ENCODE assay signal across 12 cellular contexts in the genomic region with DNA sequence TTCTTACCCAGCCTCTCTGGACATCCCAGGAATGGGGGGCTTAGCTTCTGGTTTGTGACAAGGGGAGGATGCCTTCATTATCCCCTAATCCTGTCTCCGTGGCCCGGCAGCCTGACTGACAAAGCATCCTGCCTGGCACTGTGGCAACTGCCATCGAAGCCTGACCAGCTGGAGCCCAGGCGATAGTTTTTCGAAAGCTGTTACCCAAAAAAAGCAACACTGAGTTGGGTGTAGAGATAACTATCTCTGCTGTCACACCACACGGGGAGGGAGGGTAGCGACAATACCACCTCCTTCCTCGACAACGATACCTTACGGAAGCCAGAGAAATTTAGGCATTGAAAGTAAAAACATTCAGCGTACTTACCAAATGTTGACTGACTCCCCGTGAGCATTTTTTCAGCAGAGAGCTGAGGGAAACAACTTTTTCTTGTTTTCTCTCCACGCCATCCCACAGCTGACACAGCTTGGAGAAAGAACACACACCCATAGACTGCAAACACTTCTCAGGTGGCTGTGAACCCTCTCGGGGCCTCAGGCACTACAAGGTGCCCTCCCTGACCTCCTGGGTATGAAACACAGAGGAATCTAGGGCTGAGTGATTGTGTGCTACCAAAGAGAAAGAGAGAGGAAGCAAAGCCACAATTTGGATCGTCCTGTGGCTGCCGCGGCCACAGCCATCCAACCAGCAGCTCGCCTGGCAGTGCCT.
DNase-seq lines count a peak whose midpoint lies in the region; ATAC-seq, FAIRE-seq and TF ChIP-seq lines count a peak whose summit lies in the region.
"Had no signal": no experiment of that assay in that cellular context is flagged by ENCODE, and none has a peak within 500 bp of the region (broad histone marks: within the 10 kb centered on the region; RNA-seq: fewer than 3 reads in every experiment).

No MANE protein-coding gene starts in this region.

- no peak for TF ChIP-seq EP300 in H1 (IDR thresholded peaks at IDR 0.05; ENCODE audit: borderline replicate concordance in 1 of 2, low read depth in 2 of 2, low read length in 2 of 2)

- peaks cover 81% of the 10 kb centered on the region for H3K4me1 Mint-ChIP-seq in activated T-cell treated with anti-CD3 and anti-CD28 coated beads, Interleukin-2, amount 50 U/mL, for 4 hours (ENCODE audit: low read depth)

- no peak for FAIRE-seq in H1 (lab: Jason Lieb, UNC)
- FAIRE-seq: GM12878 had no signal

- H3K36me3 ChIP-seq in H1 (ENCODE audit: control insufficient read depth in 2 of 4, insufficient read depth in 4 of 4, low read length in 3 of 4): no peaks in the 10 kb centered on the region
- no peaks in the 10 kb centered on the region for H3K36me3 ChIP-seq in prostate gland

- TF ChIP-seq CTCF in H1 (IDR thresholded peaks at IDR 0.05; ENCODE audit: control extremely low read depth in 1 of 3, insufficient read depth in 1 of 3, low read depth in 1 of 3, low read length in 3 of 3) (no peak), prostate gland (IDR thresholded peaks at IDR 0.05) (no peak)

- no peak overlapping the region for H3K18ac ChIP-seq in H1 (ENCODE audit: extremely low read depth, low read length)

- H4K5ac ChIP-seq in H1 (ENCODE audit: insufficient read length, low read depth, low read length): no peak overlapping the region

- no peak overlapping the region for H3K9ac ChIP-seq in H1 (replicated peaks in 1 of 4; ENCODE audit: extremely low read depth in 1 of 4, low read depth in 3 of 4, low read length in 3 of 4)
- H3K9ac ChIP-seq: SK-N-SH had no signal

- peak; percentile 58 for DNase-seq in NK-92 treated with Interleukin-12 subunit alpha and Interleukin-12 subunit beta, amount 100 ng/mL, for 24 hours (lab: John Stamatoyannopoulos, UW)
- DNase-seq in NK-92 (lab: John Stamatoyannopoulos, UW; ENCODE audit: unreplicated experiment): no peak
- DNase-seq in activated T-cell treated with anti-CD3 and anti-CD28 coated beads, Interleukin-2, amount 50 U/mL, for 4 hours: peak; percentile 22
- DNase-seq in H1 (ENCODE audit: low read depth in 1 of 2, low spot score in 2 of 2): no peak
- peak; percentile 35 for DNase-seq in stimulated activated naive CD4-positive, alpha-beta T cell treated with Interleukin-2 at 50 U/mL for 16 hours (lab: John Stamatoyannopoulos, UW)
- no peak for DNase-seq in prostate gland (ENCODE audit: low spot score)
- DNase-seq: 8988T, NCI-H526 treated with DMSO at 0.1 percent for 48 hours, SK-N-SH had no signal

- no peak overlapping the region for H2BK120ac ChIP-seq in H1 (replicated peaks; ENCODE audit: low read depth, low read length)

- no peak overlapping the region; the same call in 1 of the 2 replicates for H2BK5ac ChIP-seq in H1 (ENCODE audit: low read depth, low read length)

- H2AFZ ChIP-seq in H1 (ENCODE audit: low read length): no peak overlapping the region

- no peak overlapping the region for H2BK20ac ChIP-seq in H1 (ENCODE audit: low read length)

- CTCF ChIA-PET in H1 (lab: Charles Lee; ENCODE audit: partially characterized antibody): interaction anchor here (0.6 to 2.2 kb wide), 8 partner anchors 9 to 323 kb away, joined by 3 to 6 read pairs (median 3); no protein-coding TSS in a partner anchor

- peak overlapping the region; percentile 78 for H3K4me3 Mint-ChIP-seq in activated T-cell treated with anti-CD3 and anti-CD28 coated beads, Interleukin-2, amount 50 U/mL, for 4 hours

- H3K27me3 Mint-ChIP-seq in activated T-cell treated with anti-CD3 and anti-CD28 coated beads, Interleukin-2, amount 50 U/mL, for 4 hours (ENCODE audit: low read depth): no peaks in the 10 kb centered on the region

- H3K9me3 ChIP-seq in H1 (ENCODE audit: insufficient read depth in 2 of 2, low read depth in 1 of 2, low read length in 1 of 2): no peaks in the 10 kb centered on the region
- H3K9me3 ChIP-seq in prostate gland: no peaks in the 10 kb centered on the region
- H3K9me3 ChIP-seq: SK-N-SH had no signal

- WGBS in H1 (ENCODE audit: extremely low coverage in 1 of 2, insufficient coverage in 1 of 2, insufficient read length in 1 of 2, insufficient replicate concordance in 2 of 2, low coverage in 1 of 2, low lambda C conversion rate in 2 of 2, missing lambda C conversion rate in 1 of 2), 2 experiments: 95% methylated on average over 18 of the region's 18 CpGs; no CpG with 5 or more reads in 1 of the 2 experiments
- 87% methylated on average over 18 of the region's 18 CpGs for WGBS in prostate gland

- H3K56ac ChIP-seq in H1 (replicated peaks; ENCODE audit: insufficient read length, low read depth, low read length): no peak overlapping the region

- TF ChIP-seq RAD21 in H1 (IDR thresholded peaks at IDR 0.05 in 1 of 2, conservative IDR thresholded peaks at IDR 0.05 in 1 of 2; ENCODE audit: low read depth in 2 of 2, low read length in 2 of 2): no peak

- no peaks in the 10 kb centered on the region for H3K36me3 Mint-ChIP-seq in activated T-cell treated with anti-CD3 and anti-CD28 coated beads, Interleukin-2, amount 50 U/mL, for 4 hours (ENCODE audit: insufficient read depth)

- no peak overlapping the region for H3K23ac ChIP-seq in H1 (ENCODE audit: insufficient read length)

- ATAC-seq in activated T-cell treated with anti-CD3 and anti-CD28 coated beads, Interleukin-2, amount 50 U/mL, for 4 hours: peak; percentile 40 to 49
- no peak for ATAC-seq in HG03280 (IDR thresholded peaks at IDR 0.05; ENCODE audit: unreplicated experiment)
- no peak for ATAC-seq in HG02798 (IDR thresholded peaks at IDR 0.05; ENCODE audit: poor library complexity, unreplicated experiment)
- ATAC-seq: GM12878 had no signal

- peak overlapping the region; percentile 79; the same call in 1 of the 2 replicates for H4K8ac ChIP-seq in H1 (ENCODE audit: extremely low read depth, insufficient read depth, low read length)

- no peak overlapping the region for H3K4me2 ChIP-seq in H1 (ENCODE audit: insufficient read depth in 1 of 2, low read depth in 2 of 2, low read length in 2 of 2)
- H3K4me2 ChIP-seq: SK-N-SH had no signal

- POLR2A ChIA-PET in H1 (lab: Charles Lee; ENCODE audit: partially characterized antibody): no interaction called here

- no peak overlapping the region for H2BK12ac ChIP-seq in H1 (ENCODE audit: low read depth, low read length)

- H3K4me1 ChIP-seq in H1 (replicated peaks in 1 of 4; ENCODE audit: control insufficient read depth in 3 of 4, insufficient read depth in 4 of 4, low read length in 3 of 4) (peaks cover 0 to 4% (median 1%) of the 10 kb centered on the region in 4 experiments; a peak in 2 of 7 replicates), prostate gland (replicated peaks) (no peaks in the 10 kb centered on the region)

- no peaks in the 10 kb centered on the region for H4K20me1 ChIP-seq in H1 (replicated peaks in 1 of 2; ENCODE audit: control insufficient read depth in 1 of 2, insufficient read depth in 2 of 2, low read length in 2 of 2)

- no peak overlapping the region for H2AK5ac ChIP-seq in H1 (ENCODE audit: low read depth, low read length)

- H4K91ac ChIP-seq in H1 (replicated peaks; ENCODE audit: insufficient read length, low read length): no peak overlapping the region

- H3K4ac ChIP-seq in H1 (replicated peaks; ENCODE audit: insufficient read length, low read depth, low read length): no peak overlapping the region

- no peaks in the 10 kb centered on the region for H3K79me2 ChIP-seq in H1 (ENCODE audit: control insufficient read depth in 1 of 2, insufficient read depth in 2 of 2, low read length in 2 of 2)

- H3K27me3 ChIP-seq in H1 (replicated peaks in 1 of 4; ENCODE audit: control insufficient read depth in 3 of 4, extremely low read depth in 1 of 4, insufficient read depth in 3 of 4, low read length in 3 of 4) (no peaks in the 10 kb centered on the region), prostate gland (replicated peaks; ENCODE audit: insufficient read depth) (no peaks in the 10 kb centered on the region)

- intact Hi-C loops in prostate gland (cut with DNase I): no loop called here

- no peak overlapping the region for H2BK15ac ChIP-seq in H1 (ENCODE audit: low read length)

- H3K9me3 Mint-ChIP-seq in activated T-cell treated with anti-CD3 and anti-CD28 coated beads, Interleukin-2, amount 50 U/mL, for 4 hours: no peaks in the 10 kb centered on the region

- H3K27ac ChIP-seq in H1 (ENCODE audit: low read depth, low read length) (no peak overlapping the region), prostate gland (no peak overlapping the region)

- no peaks in the 10 kb centered on the region for H3K79me1 ChIP-seq in H1 (ENCODE audit: low read depth, low read length)

- TF ChIP-seq POLR2A in H1 (IDR thresholded peaks at IDR 0.05; ENCODE audit: control extremely low read depth in 1 of 2, low read depth in 2 of 2, low read length in 2 of 2) (no peak), prostate gland (IDR thresholded peaks at IDR 0.05) (no peak)

- H3K4me3 ChIP-seq in H1 (ENCODE audit: extremely low read depth in 1 of 4, insufficient read depth in 2 of 4, low read depth in 3 of 4, low read length in 4 of 4) (no peak overlapping the region), prostate gland (no peak overlapping the region)
- H3K4me3 ChIP-seq: GM12878 had no signal

- no peaks in the 10 kb centered on the region for H3K23me2 ChIP-seq in H1 (ENCODE audit: low read depth, low read length)

- no peak overlapping the region for H3K14ac ChIP-seq in H1 (ENCODE audit: insufficient read length)

TF ChIP-seq in H1, 55 proteins besides CTCF, POLR2A, EP300 and RAD21:
- no peak for TF ChIP-seq CREB1 (IDR thresholded peaks at IDR 0.05)
- TF ChIP-seq, protein P1, sequence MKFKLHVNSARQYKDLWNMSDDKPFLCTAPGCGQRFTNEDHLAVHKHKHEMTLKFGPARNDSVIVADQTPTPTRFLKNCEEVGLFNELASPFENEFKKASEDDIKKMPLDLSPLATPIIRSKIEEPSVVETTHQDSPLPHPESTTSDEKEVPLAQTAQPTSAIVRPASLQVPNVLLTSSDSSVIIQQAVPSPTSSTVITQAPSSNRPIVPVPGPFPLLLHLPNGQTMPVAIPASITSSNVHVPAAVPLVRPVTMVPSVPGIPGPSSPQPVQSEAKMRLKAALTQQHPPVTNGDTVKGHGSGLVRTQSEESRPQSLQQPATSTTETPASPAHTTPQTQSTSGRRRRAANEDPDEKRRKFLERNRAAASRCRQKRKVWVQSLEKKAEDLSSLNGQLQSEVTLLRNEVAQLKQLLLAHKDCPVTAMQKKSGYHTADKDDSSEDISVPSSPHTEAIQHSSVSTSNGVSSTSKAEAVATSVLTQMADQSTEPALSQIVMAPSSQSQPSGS (IDR thresholded peaks at IDR 0.05; ENCODE audit: low read length): no peak

Comparison
In these comparisons a context has a peak if more than half of its experiments do, and no peak if none do; other contexts are left out.
1. DNase-seq: peak in NK-92 treated with Interleukin-12 subunit alpha and Interleukin-12 subunit beta, amount 100 ng/mL, for 24 hours (single experiment), activated T-cell treated with anti-CD3 and anti-CD28 coated beads, Interleukin-2, amount 50 U/mL, for 4 hours (single experiment) and stimulated activated naive CD4-positive, alpha-beta T cell treated with Interleukin-2 at 50 U/mL for 16 hours (single experiment); none in NK-92 (single experiment), H1 (0 of 2) and prostate gland (single experiment).
2. ATAC-seq: peak in activated T-cell treated with anti-CD3 and anti-CD28 coated beads, Interleukin-2, amount 50 U/mL, for 4 hours (2 of 2); none in HG03280 (single experiment) and HG02798 (single experiment).